12 cellular contexts compared by ENCODE assay signal in the genomic region with DNA sequence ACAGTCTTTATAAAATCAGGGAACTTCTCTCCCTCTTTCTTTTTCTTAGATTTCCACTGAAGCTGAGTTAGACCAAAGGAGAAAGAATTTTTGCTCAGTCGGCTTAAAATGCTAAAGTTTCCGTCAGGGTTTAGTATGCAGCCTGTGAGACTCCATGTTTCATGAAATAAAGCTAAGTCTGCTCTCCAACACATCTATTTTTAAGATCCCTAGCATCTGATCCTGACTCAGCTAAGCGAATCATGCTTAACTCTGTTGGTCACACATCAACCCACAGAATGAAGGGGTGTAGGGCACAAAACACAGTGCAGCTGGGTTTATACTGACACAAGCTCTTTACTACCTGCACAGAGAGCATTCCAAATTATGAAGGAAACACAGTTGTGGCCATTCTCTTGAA.
DNase-seq lines count a peak whose midpoint lies in the region; ATAC-seq and TF ChIP-seq lines count a peak whose summit lies in the region.
"Had no signal": no experiment of that assay in that cellular context is flagged by ENCODE, and none has a peak within 500 bp of the region (broad histone marks: within the 10 kb centered on the region; RNA-seq: fewer than 3 reads in every experiment).

No MANE protein-coding gene starts in this region.

- H3K79me2 ChIP-seq in smooth muscle cell (ENCODE audit: low read depth), result no peaks in the 10 kb centered on the region

- H3K4me3 ChIP-seq in SJSA1, result no peak overlapping the region
- H3K4me3 ChIP-seq in fibroblast of pulmonary artery (replicated peaks; ENCODE audit: low read depth, low read length), result no peak overlapping the region
- H3K4me3 ChIP-seq in smooth muscle cell, result no peak overlapping the region

- WGBS in smooth muscle cell (ENCODE audit: low lambda C conversion rate), result 12% methylated on average over 3 of the region's 3 CpGs

- TF ChIP-seq CTCF in fibroblast of pulmonary artery (IDR thresholded peaks at IDR 0.05; ENCODE audit: low read length, missing control alignments) (no peak), smooth muscle cell (IDR thresholded peaks at IDR 0.05; ENCODE audit: borderline replicate concordance, insufficient read depth, poor library complexity, severe bottlenecking) (no peak)

- H3K9ac ChIP-seq in smooth muscle cell (ENCODE audit: low read depth), result no peak overlapping the region

- no peak for DNase-seq in activated T-cell treated with anti-CD3 and anti-CD28 coated beads, Interleukin-2, amount 50 U/mL, for 4 hours
- DNase-seq in activated T-cell treated with anti-CD3 and anti-CD28 coated beads, Interleukin-2, amount 50 U/mL, for 24 hours, result no peak
- peak; percentile 51 to 64 for DNase-seq in SJSA1 (ENCODE audit: low read depth in 1 of 2, low spot score in 2 of 2)
- peak; percentile 26 for DNase-seq in fibroblast of pulmonary artery (ENCODE audit: low read depth)
- DNase-seq in smooth muscle cell (lab: John Stamatoyannopoulos, UW; ENCODE audit: unreplicated experiment), result no peak
- DNase-seq in DMS 273 treated with DMSO at 0.1 percent for 48 hours (lab: John Stamatoyannopoulos, UW), result no peak
- no peak for DNase-seq in GF-D8 (lab: John Stamatoyannopoulos, UW)
- no peak for DNase-seq in 8988T
- DNase-seq: activated gamma-delta T cell, GDM1, small intestine had no signal

- no peak overlapping the region for H3K27ac ChIP-seq in SJSA1
- H3K27ac ChIP-seq in smooth muscle cell (ENCODE audit: low read depth), result peak overlapping the region; percentile 82

- no peak overlapping the region for H3K27ac Mint-ChIP-seq in activated T-cell treated with anti-CD3 and anti-CD28 coated beads, Interleukin-2, amount 50 U/mL, for 24 hours
- H3K27ac Mint-ChIP-seq: dendritic cell treated with granulocyte-macrophage colony-stimulating factor and Interleukin-4, amounts not matched to agents 40 ng/mL and 50 ng/mL, for 4 days had no signal

- no peaks in the 10 kb centered on the region for H4K20me1 ChIP-seq in smooth muscle cell (ENCODE audit: low read depth)

- H3K4me1 ChIP-seq in SJSA1 (replicated peaks), result peaks cover 7% of the 10 kb centered on the region
- H3K4me1 ChIP-seq in smooth muscle cell (ENCODE audit: low read depth), result peaks cover 2% of the 10 kb centered on the region

- H3K9me3 Mint-ChIP-seq in activated T-cell treated with anti-CD3 and anti-CD28 coated beads, Interleukin-2, amount 50 U/mL, for 4 hours, result no peaks in the 10 kb centered on the region
- H3K9me3 Mint-ChIP-seq in activated T-cell treated with anti-CD3 and anti-CD28 coated beads, Interleukin-2, amount 50 U/mL, for 24 hours, result no peaks in the 10 kb centered on the region
- H3K9me3 Mint-ChIP-seq: dendritic cell treated with granulocyte-macrophage colony-stimulating factor and Interleukin-4, amounts not matched to agents 40 ng/mL and 50 ng/mL, for 4 days had no signal

- peak overlapping the region; percentile 87 for H2AFZ ChIP-seq in smooth muscle cell (ENCODE audit: low read depth)

- H3K4me3 Mint-ChIP-seq in activated T-cell treated with anti-CD3 and anti-CD28 coated beads, Interleukin-2, amount 50 U/mL, for 4 hours, result no peak overlapping the region
- no peak overlapping the region for H3K4me3 Mint-ChIP-seq in activated T-cell treated with anti-CD3 and anti-CD28 coated beads, Interleukin-2, amount 50 U/mL, for 24 hours
- H3K4me3 Mint-ChIP-seq: dendritic cell treated with granulocyte-macrophage colony-stimulating factor and Interleukin-4, amounts not matched to agents 40 ng/mL and 50 ng/mL, for 4 days had no signal

- peak; percentile 25 to 57 for ATAC-seq in activated T-cell treated with anti-CD3 and anti-CD28 coated beads, Interleukin-2, amount 50 U/mL, for 4 hours

- peaks cover 8% of the 10 kb centered on the region for H3F3A ChIP-seq in smooth muscle cell (ENCODE audit: low read depth)

- H3K27me3 ChIP-seq in SJSA1 (replicated peaks), result no peaks in the 10 kb centered on the region
- no peaks in the 10 kb centered on the region for H3K27me3 ChIP-seq in smooth muscle cell (ENCODE audit: low read depth)

- H3K9me3 ChIP-seq in SJSA1 (replicated peaks) (0 out of 2 replicates have a peak, but pooled peaks cover 2% of the 10 kb centered on the region), smooth muscle cell (replicated peaks; ENCODE audit: low read depth) (no peaks in the 10 kb centered on the region)

- peaks cover 10% of the 10 kb centered on the region for H3K27me3 Mint-ChIP-seq in activated T-cell treated with anti-CD3 and anti-CD28 coated beads, Interleukin-2, amount 50 U/mL, for 4 hours (ENCODE audit: low read depth)
- H3K27me3 Mint-ChIP-seq in activated T-cell treated with anti-CD3 and anti-CD28 coated beads, Interleukin-2, amount 50 U/mL, for 24 hours, result peaks cover 9% of the 10 kb centered on the region

- no peaks in the 10 kb centered on the region for H3K36me3 Mint-ChIP-seq in activated T-cell treated with anti-CD3 and anti-CD28 coated beads, Interleukin-2, amount 50 U/mL, for 4 hours (ENCODE audit: insufficient read depth)
- no peaks in the 10 kb centered on the region for H3K36me3 Mint-ChIP-seq in activated T-cell treated with anti-CD3 and anti-CD28 coated beads, Interleukin-2, amount 50 U/mL, for 24 hours (ENCODE audit: low read depth)

- peak overlapping the region; percentile 79 for H3K4me2 ChIP-seq in smooth muscle cell

- H3K4me1 Mint-ChIP-seq in activated T-cell treated with anti-CD3 and anti-CD28 coated beads, Interleukin-2, amount 50 U/mL, for 4 hours (ENCODE audit: low read depth), result no peaks in the 10 kb centered on the region
- H3K4me1 Mint-ChIP-seq in activated T-cell treated with anti-CD3 and anti-CD28 coated beads, Interleukin-2, amount 50 U/mL, for 24 hours (ENCODE audit: low read depth), result peaks cover 2% of the 10 kb centered on the region

- H3K36me3 ChIP-seq in SJSA1 (no peaks in the 10 kb centered on the region), smooth muscle cell (ENCODE audit: low read depth) (no peaks in the 10 kb centered on the region)

Comparison
In these comparisons a context has a peak if more than half of its experiments do, and no peak if none do; other contexts are left out.
1. DNase-seq: peak in SJSA1 (2 of 2) and fibroblast of pulmonary artery (single experiment); none in activated T-cell treated with anti-CD3 and anti-CD28 coated beads, Interleukin-2, amount 50 U/mL, for 4 hours (single experiment), activated T-cell treated with anti-CD3 and anti-CD28 coated beads, Interleukin-2, amount 50 U/mL, for 24 hours (single experiment), smooth muscle cell (single experiment), DMS 273 treated with DMSO at 0.1 percent for 48 hours (single experiment), GF-D8 (single experiment) and 8988T (single experiment).